8 cellular contexts compared by ENCODE assay signal in the genomic region with DNA sequence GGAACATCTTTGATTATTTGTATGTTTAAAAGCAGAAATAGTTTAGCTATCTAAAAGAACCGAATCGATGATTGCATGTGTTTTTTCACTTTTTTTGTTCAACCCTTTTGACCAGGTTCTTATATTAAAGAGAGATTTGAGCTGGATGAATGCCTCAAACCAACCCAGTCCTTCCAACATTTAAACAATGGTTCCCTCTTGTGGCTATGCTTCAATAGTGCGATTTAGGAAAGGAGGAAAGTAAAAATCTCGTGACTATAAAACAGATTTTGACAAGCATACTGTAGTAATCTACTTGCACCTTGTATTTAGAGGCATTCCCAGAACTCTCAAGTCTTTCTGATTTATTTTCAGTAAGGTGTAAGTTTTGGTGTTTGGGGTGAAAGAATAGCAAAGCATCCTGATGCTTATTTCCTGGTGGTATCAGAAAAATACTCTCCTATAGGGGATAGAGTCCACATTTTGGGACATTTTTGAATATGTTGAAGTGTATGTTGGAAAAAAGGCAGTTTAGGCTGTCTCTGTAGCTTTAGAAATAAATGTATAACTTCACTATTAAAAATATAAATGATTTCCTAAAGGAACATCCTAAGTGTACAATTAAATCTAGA.
A peak's percentile ranks its signal among the peaks of the same experiment; 100 is the strongest.
DNase-seq lines count a peak whose midpoint lies in the region; ATAC-seq and TF ChIP-seq lines count a peak whose summit lies in the region.

No MANE protein-coding gene starts in this region.

- H3K4me3 Mint-ChIP-seq in CD4-positive, alpha-beta T cell = peak overlapping the region; percentile 76
- H3K4me3 Mint-ChIP-seq in H9 = no peak overlapping the region

- H2BK120ac ChIP-seq in H9 (ENCODE audit: low read depth, low read length, poor library complexity, severe bottlenecking) = no peak overlapping the region
- H2BK120ac ChIP-seq in mesenchymal stem cell (ENCODE audit: low read depth, low read length) = no peak overlapping the region

- no peak overlapping the region for H2BK20ac ChIP-seq in H9 (ENCODE audit: low read depth, low read length, poor library complexity, severe bottlenecking)

- H3K4me2 ChIP-seq in H9 (ENCODE audit: insufficient read depth, insufficient read length, low read length) (no peak overlapping the region), mesenchymal stem cell (ENCODE audit: low read length, poor library complexity, severe bottlenecking) (no peak overlapping the region)

- peaks cover 27% of the 10 kb centered on the region for H3K4me1 Mint-ChIP-seq in CD4-positive, alpha-beta T cell (ENCODE audit: low read depth)
- H3K4me1 Mint-ChIP-seq in H9 = peaks cover 43 to 50% of the 10 kb centered on the region in 2 experiments

- no peaks in the 10 kb centered on the region for H3K9me3 ChIP-seq in CD4-positive, alpha-beta T cell (ENCODE audit: control insufficient read depth, low read length)
- H3K9me3 ChIP-seq in H9 (ENCODE audit: control insufficient read depth, low read depth, low read length) (no peaks in the 10 kb centered on the region), body of pancreas (no peaks in the 10 kb centered on the region), mesenchymal stem cell (ENCODE audit: control insufficient read depth, low read length) (no peaks in the 10 kb centered on the region)

- peak; percentile 67 for ATAC-seq in CD4-positive, alpha-beta T cell (ENCODE audit: poor library complexity)
- ATAC-seq in body of pancreas (no peak), HG02759 (IDR thresholded peaks at IDR 0.05; ENCODE audit: unreplicated experiment) (no peak), GM21723 (IDR thresholded peaks at IDR 0.05; ENCODE audit: unreplicated experiment) (no peak), HG02642 (IDR thresholded peaks at IDR 0.05; ENCODE audit: poor library complexity, unreplicated experiment) (no peak)

- H3K4me1 ChIP-seq in H9 (ENCODE audit: insufficient read depth, low read length) = peaks cover 4% of the 10 kb centered on the region; the same call in 1 of the 2 replicates
- H3K4me1 ChIP-seq in body of pancreas = no peaks in the 10 kb centered on the region
- H3K4me1 ChIP-seq in mesenchymal stem cell (ENCODE audit: control insufficient read depth, insufficient read depth, low read depth, low read length) = no peaks in the 10 kb centered on the region

- intact Hi-C loops in CD4-positive, alpha-beta T cell (cut with DNase I, micrococcal nuclease) = loop anchor here (1.0 to 10.0 kb wide), 11 partner anchors 141 to 1729 kb away; no protein-coding TSS in a partner anchor
- intact Hi-C loops in body of pancreas (cut with DNase I) = no loop called here

- no CpG with 5 or more reads among the region's 4 CpGs for WGBS in H9 (ENCODE audit: extremely low coverage, insufficient read length, low lambda C conversion rate)
- 0 to 2% methylated on average over 4 of the region's 4 CpGs for WGBS in body of pancreas, 2 donors
- WGBS in mesenchymal stem cell = no CpG with 5 or more reads among the region's 4 CpGs

- no peak overlapping the region for H4K91ac ChIP-seq in H9 (ENCODE audit: insufficient read length, low read depth, low read length)
- no peak overlapping the region for H4K91ac ChIP-seq in mesenchymal stem cell (ENCODE audit: low read length)

- CTCF ChIA-PET in CD4-positive, alpha-beta T cell (lab: Charles Lee) = interaction anchor here (0.7 to 1.3 kb wide), 4 partner anchors 9 to 1720 kb away, joined by 3 to 4 read pairs (median 3); no protein-coding TSS in a partner anchor

- H3K79me1 ChIP-seq in H9 (ENCODE audit: insufficient read depth, low read depth, low read length, poor library complexity, severe bottlenecking) = no peaks in the 10 kb centered on the region
- H3K79me1 ChIP-seq in mesenchymal stem cell (replicated peaks; ENCODE audit: low read length, poor library complexity, severe bottlenecking) = no peaks in the 10 kb centered on the region

- H2BK5ac ChIP-seq in H9 (ENCODE audit: insufficient read length, low read length) = no peak overlapping the region
- no peak overlapping the region for H2BK5ac ChIP-seq in mesenchymal stem cell (ENCODE audit: low read depth, low read length, poor library complexity, severe bottlenecking)

- POLR2A ChIA-PET in CD4-positive, alpha-beta T cell (lab: Charles Lee) = interaction anchor here (0.6 to 1.9 kb wide), 5 partner anchors 231 to 1343 kb away, joined by 3 to 5 read pairs (median 3); no protein-coding TSS in a partner anchor

- no peaks in the 10 kb centered on the region for H4K20me1 ChIP-seq in H9 (ENCODE audit: control insufficient read depth, insufficient read depth, insufficient read length)

- H3K18ac ChIP-seq in H9 (ENCODE audit: insufficient read length, low read depth, low read length) (no peak overlapping the region), mesenchymal stem cell (ENCODE audit: low read depth in 1 of 2, low read length in 2 of 2) (no peak overlapping the region)

- H2BK12ac ChIP-seq in H9 (ENCODE audit: insufficient read length, low read depth, low read length) (no peak overlapping the region), mesenchymal stem cell (ENCODE audit: low read length in 2 of 2) (no peak overlapping the region)

- peak; percentile 84 for TF ChIP-seq CTCF in CD4-positive, alpha-beta T cell (IDR thresholded peaks at IDR 0.05)
- TF ChIP-seq CTCF in H9 (conservative IDR thresholded peaks at IDR 0.05) (peak; percentile 89), body of pancreas (IDR thresholded peaks at IDR 0.05) (peak in 6 of 7 experiments; percentile 40 to 53 (median 46))

- H3K4me3 ChIP-seq in body of pancreas (no peak overlapping the region), mesenchymal stem cell (ENCODE audit: insufficient read depth in 1 of 2, low read depth in 1 of 2, low read length in 2 of 2) (no peak overlapping the region)

- no peaks in the 10 kb centered on the region for H3K23me2 ChIP-seq in H9 (ENCODE audit: insufficient read length, low read depth, low read length, poor library complexity, severe bottlenecking)

- no peak overlapping the region for H4K5ac ChIP-seq in H9 (ENCODE audit: insufficient read length, low read depth, low read length)

- no peaks in the 10 kb centered on the region for H3K36me3 Mint-ChIP-seq in CD4-positive, alpha-beta T cell (ENCODE audit: low read depth)
- no peaks in the 10 kb centered on the region for H3K36me3 Mint-ChIP-seq in H9 (ENCODE audit: insufficient read depth in 1 of 3, low read depth in 3 of 3)

- TF ChIP-seq POLR2A in body of pancreas (IDR thresholded peaks at IDR 0.05) = no peak

- peak overlapping the region; percentile 77 for H3K27ac Mint-ChIP-seq in CD4-positive, alpha-beta T cell
- H3K27ac Mint-ChIP-seq in H9 = no peak overlapping the region

- no peak overlapping the region for H3K56ac ChIP-seq in H9 (ENCODE audit: insufficient read length, low read depth, low read length)

- no peak overlapping the region for H3T11ph ChIP-seq in H9 (ENCODE audit: low read length)

- H2AFZ ChIP-seq in H9 (ENCODE audit: low read length) (no peak overlapping the region), mesenchymal stem cell (ENCODE audit: low read depth, low read length) (no peak overlapping the region)

- H2AK5ac ChIP-seq in H9 (ENCODE audit: insufficient read length, low read length) (no peak overlapping the region), mesenchymal stem cell (ENCODE audit: low read length, severe bottlenecking) (no peak overlapping the region)

- H4K8ac ChIP-seq in H9 (replicated peaks; ENCODE audit: insufficient read length, low read depth, low read length) = no peak overlapping the region
- no peak overlapping the region for H4K8ac ChIP-seq in mesenchymal stem cell (ENCODE audit: low read length)

- H3K4ac ChIP-seq in H9 (ENCODE audit: low read depth, low read length) (no peak overlapping the region), mesenchymal stem cell (ENCODE audit: low read depth in 1 of 2, low read length in 2 of 2) (no peak overlapping the region)

- DNase-seq in CD4-positive, alpha-beta T cell = no peak
- DNase-seq in H9 = no peak
- peak; percentile 26 for DNase-seq in NCI-H524 treated with DMSO at 0.1 percent for 48 hours (lab: John Stamatoyannopoulos, UW)
- DNase-seq in body of pancreas = no peak
- DNase-seq in mesenchymal stem cell = peak; percentile 16

- H3K36me3 ChIP-seq in body of pancreas (replicated peaks in 1 of 2; ENCODE audit: insufficient read depth in 1 of 2, low read depth in 2 of 2) = no peaks in the 10 kb centered on the region
- H3K36me3 ChIP-seq in mesenchymal stem cell (ENCODE audit: control insufficient read depth in 1 of 2, insufficient read depth in 2 of 2, low read depth in 1 of 2, low read length in 2 of 2) = no peaks in the 10 kb centered on the region

- H3K27me3 ChIP-seq in CD4-positive, alpha-beta T cell (ENCODE audit: control insufficient read depth, insufficient read depth, low read length) = peaks cover 21% of the 10 kb centered on the region
- H3K27me3 ChIP-seq in H9 (ENCODE audit: insufficient read depth, low read length) (no peaks in the 10 kb centered on the region), body of pancreas (no peaks in the 10 kb centered on the region), mesenchymal stem cell (ENCODE audit: control insufficient read depth in 1 of 2, insufficient read depth in 1 of 2, low read length in 2 of 2) (peaks cover 0 to 5% of the 10 kb centered on the region in 2 experiments)

- H2BK15ac ChIP-seq in H9 (ENCODE audit: low read depth, low read length) = no peak overlapping the region
- no peak overlapping the region for H2BK15ac ChIP-seq in mesenchymal stem cell (ENCODE audit: low read depth, poor library complexity, severe bottlenecking)

- peaks cover 23% of the 10 kb centered on the region for H3K27me3 Mint-ChIP-seq in CD4-positive, alpha-beta T cell
- H3K27me3 Mint-ChIP-seq in H9 (ENCODE audit: low read depth) = no peaks in the 10 kb centered on the region

- no peaks in the 10 kb centered on the region for H3K79me2 ChIP-seq in H9 (ENCODE audit: insufficient read depth, low read length)

- H3K9ac ChIP-seq in H9 (ENCODE audit: extremely low read depth, insufficient read length, low read length) (no peak overlapping the region), mesenchymal stem cell (ENCODE audit: low read length) (no peak overlapping the region)

- H3K14ac ChIP-seq in H9 (ENCODE audit: insufficient read depth, low read length) (no peak overlapping the region), mesenchymal stem cell (ENCODE audit: low read length in 2 of 2) (no peak overlapping the region)

- no peak overlapping the region for H3K23ac ChIP-seq in H9 (ENCODE audit: insufficient read length, low read depth, low read length)
- no peak overlapping the region for H3K23ac ChIP-seq in mesenchymal stem cell (ENCODE audit: low read length in 2 of 2)

- no peaks in the 10 kb centered on the region for H3K9me3 Mint-ChIP-seq in CD4-positive, alpha-beta T cell
- peaks cover 0 to 2% of the 10 kb centered on the region in 2 experiments; a peak in 1 of 5 replicates for H3K9me3 Mint-ChIP-seq in H9

- H3K27ac ChIP-seq in CD4-positive, alpha-beta T cell (ENCODE audit: low read depth, low read length) = no peak overlapping the region
- H3K27ac ChIP-seq in H9 (ENCODE audit: insufficient read length, low read depth, low read length) (no peak overlapping the region), body of pancreas (no peak overlapping the region), mesenchymal stem cell (ENCODE audit: low read length, poor library complexity, severe bottlenecking) (no peak overlapping the region)

Comparison
In these comparisons a context has a peak if more than half of its experiments do, and no peak if none do; other contexts are left out.
1. DNase-seq: peak in NCI-H524 treated with DMSO at 0.1 percent for 48 hours (single experiment) and mesenchymal stem cell (single experiment); none in CD4-positive, alpha-beta T cell (0 of 10), H9 (single experiment) and body of pancreas (0 of 4).
2. Peak in every context shown above with its lines, with median percentiles within 50 percentile points of each other: CTCF ChIP-seq.